1 cellular context compared by ENCODE assay signal in the genomic region with DNA sequence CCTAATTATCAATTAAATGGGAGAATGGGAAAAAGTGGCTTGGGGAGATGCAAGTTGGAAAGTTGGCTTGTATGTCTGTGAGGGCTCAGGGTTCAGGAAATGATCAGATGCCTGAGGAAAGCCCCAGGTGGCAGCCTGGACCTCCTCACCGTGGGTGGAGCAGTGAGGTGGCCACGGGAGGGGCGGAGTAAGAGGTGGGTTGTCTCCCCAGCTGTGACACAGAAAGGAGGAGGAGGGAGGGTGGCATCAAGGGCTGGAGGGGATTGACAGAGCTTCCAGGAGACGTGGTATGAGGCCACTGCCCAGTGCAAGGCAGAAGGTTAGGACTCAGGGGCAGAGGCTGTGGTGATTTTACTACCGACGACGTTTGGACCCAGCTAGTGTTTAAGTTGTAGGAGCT.
TF ChIP-seq lines count a peak whose summit lies in the region.

No MANE protein-coding gene starts in this region.

TF ChIP-seq in IMR-90, 13 proteins besides CTCF, POLR2A, EP300 and RAD21:
- TF ChIP-seq ELK1 (IDR thresholded peaks at IDR 0.05; ENCODE audit: borderline replicate concordance, low read depth, low read length) (no peak), FOS (IDR thresholded peaks at IDR 0.05; ENCODE audit: low read depth, low read length) (no peak), SMC3 (IDR thresholded peaks at IDR 0.05; ENCODE audit: low read depth, low read length) (no peak), MXI1 (IDR thresholded peaks at IDR 0.05; ENCODE audit: borderline replicate concordance, low read depth, low read length) (no peak), USF2 (IDR thresholded peaks at IDR 0.05; ENCODE audit: low read depth, low read length) (no peak), RFX5 (IDR thresholded peaks at IDR 0.05; ENCODE audit: low read depth, low read length) (no peak), NFE2L2 (IDR thresholded peaks at IDR 0.05; ENCODE audit: low read depth, low read length) (no peak), BHLHE40 (IDR thresholded peaks at IDR 0.05; ENCODE audit: low read depth, low read length) (no peak), MAFK (IDR thresholded peaks at IDR 0.05; ENCODE audit: low read depth, low read length) (no peak), CHD1 (IDR thresholded peaks at IDR 0.05; ENCODE audit: low read depth, low read length) (no peak), MAZ (IDR thresholded peaks at IDR 0.05; ENCODE audit: borderline replicate concordance, low read depth, low read length) (no peak), RCOR1 (IDR thresholded peaks at IDR 0.05; ENCODE audit: insufficient replicate concordance, low read length) (no peak), CEBPB (IDR thresholded peaks at IDR 0.05; ENCODE audit: low read depth, low read length) (no peak)
